In genomic region chr3:140943781-140944547, GRCh38 we compare ENCODE assay signal across 9 cellular contexts. TPM values are rescaled to one million over a fixed set of nuclear protein-coding genes. Genes with fewer than 3 reads are reported as not detected.
DNase-seq lines count a peak whose midpoint lies in the region; ATAC-seq, FAIRE-seq and TF ChIP-seq lines count a peak whose summit lies in the region.
"Had no signal": no experiment of that assay in that cellular context is flagged by ENCODE, and none has a peak within 500 bp of the region (broad histone marks: within the 10 kb centered on the region; RNA-seq: fewer than 3 reads in every experiment).

No MANE protein-coding gene starts in this region.

- H3K27me3 Mint-ChIP-seq in endodermal cell (ENCODE audit: insufficient read depth) = no peaks in the 10 kb centered on the region

- H3K4me1 ChIP-seq in ES-I3 (ENCODE audit: insufficient read depth, low read length) = no peaks in the 10 kb centered on the region; the same call in 1 of the 2 replicates
- H3K4me1 ChIP-seq in endodermal cell (ENCODE audit: control insufficient read depth, insufficient read depth, low read length) = peaks cover 4% of the 10 kb centered on the region
- peaks cover 11 to 52% (median 39%) of the 10 kb centered on the region in 3 donors for H3K4me1 ChIP-seq in pancreas
- H3K4me1 ChIP-seq in adrenal gland (replicated peaks in 1 of 2) = peaks cover 5 to 28% of the 10 kb centered on the region in 2 donors

- intact Hi-C loops in pancreas (cut with DNase I) = no loop called here
- intact Hi-C loops in adrenal gland (cut with DNase I) = no loop called here

- FAIRE-seq in pancreas (lab: Jason Lieb, UNC) = no peak

- H3K27ac Mint-ChIP-seq in endodermal cell = no peak overlapping the region

- H3K9ac ChIP-seq in ES-I3 (ENCODE audit: low read depth, low read length) = peak overlapping the region; percentile 98
- H3K9ac ChIP-seq in endodermal cell (ENCODE audit: extremely low read depth, low read length, poor library complexity, severe bottlenecking) = peak overlapping the region; percentile 90

- H3K27ac ChIP-seq in endodermal cell (ENCODE audit: low read depth, low read length) = no peak overlapping the region
- peak overlapping the region in 3 of 4 donors; percentile 96 to 99 (median 98) for H3K27ac ChIP-seq in pancreas
- H3K27ac ChIP-seq in adrenal gland = peak overlapping the region in 1 of 5 donors; percentile 99

- H3K4me3 ChIP-seq in endodermal cell (ENCODE audit: low read length) = peak overlapping the region; percentile 95
- H3K4me3 ChIP-seq in pancreas = peak overlapping the region in 3 of 4 donors; percentile 68 to 74 (median 68)
- H3K4me3 ChIP-seq in adrenal gland = peak overlapping the region in 1 of 4 donors; percentile 79

- H3K4me1 Mint-ChIP-seq in endodermal cell = peaks cover 42% of the 10 kb centered on the region

- TF ChIP-seq CTCF in endodermal cell (conservative IDR thresholded peaks at IDR 0.05) (no peak), pancreas (IDR thresholded peaks at IDR 0.05) (no peak), adrenal gland (IDR thresholded peaks at IDR 0.05) (no peak)

- no peak for ATAC-seq in pancreas

- H3K9me3 ChIP-seq in ES-I3 (ENCODE audit: control insufficient read depth, insufficient read depth, low read length) (no peaks in the 10 kb centered on the region), endodermal cell (ENCODE audit: control insufficient read depth, low read length) (no peaks in the 10 kb centered on the region), pancreas (no peaks in the 10 kb centered on the region), adrenal gland (replicated peaks in 1 of 3) (no peaks in the 10 kb centered on the region)

- H3K36me3 ChIP-seq in ES-I3 (ENCODE audit: insufficient read depth, low read length) = no peaks in the 10 kb centered on the region
- H3K36me3 ChIP-seq in endodermal cell (ENCODE audit: control insufficient read depth, insufficient read depth, low read length) = peaks cover 8% of the 10 kb centered on the region
- no peaks in the 10 kb centered on the region for H3K36me3 ChIP-seq in pancreas
- H3K36me3 ChIP-seq in adrenal gland (replicated peaks in 1 of 2) = no peaks in the 10 kb centered on the region

- no peak for TF ChIP-seq POLR2A in adrenal gland (IDR thresholded peaks at IDR 0.05)

- WGBS in endodermal cell (ENCODE audit: insufficient coverage in 1 of 2, insufficient read length in 1 of 2), 2 experiments = 90 to 94% methylated on average over 2 to 4 of the region's 5 CpGs
- 25 to 26% methylated on average over 5 of the region's 5 CpGs for WGBS in pancreas, 2 donors
- 51 to 58% (median 54%) methylated on average over 5 of the region's 5 CpGs for WGBS in adrenal gland, 4 donors

- H3K9me3 Mint-ChIP-seq in endodermal cell = peaks cover 1% of the 10 kb centered on the region

- H3K4me3 Mint-ChIP-seq in endodermal cell = peak overlapping the region; percentile 94

- peaks cover 13% of the 10 kb centered on the region for H3K36me3 Mint-ChIP-seq in endodermal cell (ENCODE audit: low read depth)

- H3K27me3 ChIP-seq in endodermal cell (ENCODE audit: control insufficient read depth, insufficient read depth, low read length, poor library complexity, severe bottlenecking) (no peaks in the 10 kb centered on the region), pancreas (no peaks in the 10 kb centered on the region), adrenal gland (no peaks in the 10 kb centered on the region)

- DNase-seq in NCI-H82 treated with DMSO at 0.1 percent for 48 hours (lab: John Stamatoyannopoulos, UW; ENCODE audit: unreplicated experiment) = peak; percentile 15
- DNase-seq in endodermal cell = no peak
- DNase-seq in pancreas = no peak
- DNase-seq in NCI-H1436 treated with DMSO at 0.1 percent for 48 hours (lab: John Stamatoyannopoulos, UW) = no peak
- no peak for DNase-seq in adrenal gland
- no peak for DNase-seq in stimulated activated naive CD4-positive, alpha-beta T cell treated with Interleukin-2 at 50 U/mL for 16 hours (lab: John Stamatoyannopoulos, UW)
- DNase-seq in effector CD4-positive, alpha-beta T cell = no peak
- DNase-seq: NCI-H446 treated with DMSO at 0.1 percent for 48 hours had no signal

RNA-seq across cellular contexts. Expression of gene SLC25A36, which starts 2.3 kb away (rescaled TPM):
- 100 to 1,000 TPM in 1 of 2 donors, 10 to 100 TPM in 1; 82.6 to 101 TPM for total RNA-seq in endodermal cell
- 112 TPM for polyA plus RNA-seq in endodermal cell (2013, experiment 1 of 2)
- 104 TPM for polyA plus RNA-seq in endodermal cell (2013, experiment 2 of 2)
- total RNA-seq in pancreas = 10 to 100 TPM; 35.4 to 93.6 (median 45.0) TPM
- polyA plus RNA-seq in pancreas = 10 to 100 TPM; 17.3 to 50.8 TPM
- total RNA-seq in adrenal gland = 100 to 1,000 TPM in 1 of 8 donors, 10 to 100 TPM in 7; 30.0 to 124 (median 58.2) TPM
- 10 to 100 TPM; 21.3 to 49.1 (median 33.8) TPM for polyA plus RNA-seq in adrenal gland
